In the genomic region with DNA sequence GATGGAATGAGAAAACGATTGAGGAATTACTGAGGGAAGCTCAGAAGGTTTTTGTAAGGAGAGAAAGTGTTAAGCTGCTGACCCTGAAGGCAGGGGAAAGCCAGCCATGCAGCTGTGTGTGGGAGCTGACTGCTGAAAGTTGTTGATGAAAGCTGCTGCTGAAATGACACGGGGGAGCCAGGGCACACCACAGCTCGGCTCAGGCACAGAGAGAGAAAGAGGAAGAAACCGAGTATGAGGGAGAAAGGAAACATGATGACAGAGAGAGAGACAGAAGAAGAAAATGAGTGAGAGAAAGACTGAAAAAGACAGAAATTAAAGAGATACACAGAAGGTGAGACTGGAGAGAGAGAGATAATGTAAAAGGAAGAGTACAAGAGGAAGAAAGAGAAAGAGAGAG, we compare ENCODE assay signal across 14 cellular contexts.
A peak's percentile ranks its signal among the peaks of the same experiment; 100 is the strongest.
DNase-seq lines count a peak whose midpoint lies in the region; ATAC-seq and TF ChIP-seq lines count a peak whose summit lies in the region.
"Had no signal": no experiment of that assay in that cellular context is flagged by ENCODE, and none has a peak within 500 bp of the region (broad histone marks: within the 10 kb centered on the region; RNA-seq: fewer than 3 reads in every experiment).

No MANE protein-coding gene starts in this region.

- ATAC-seq in GM18873 (IDR thresholded peaks at IDR 0.05; ENCODE audit: low FRiP score, unreplicated experiment): no peak

- no peak for TF ChIP-seq CTCF in GM10266 (IDR thresholded peaks at IDR 0.05; ENCODE audit: control insufficient read depth, insufficient read depth, low read depth, missing control alignments)
- no peak for TF ChIP-seq CTCF in HEK293 (tag by site-specific recombination; IDR thresholded peaks at IDR 0.05)
- TF ChIP-seq CTCF in NB4 (IDR thresholded peaks at IDR 0.05; ENCODE audit: low read depth, low read length): no peak

- no peaks in the 10 kb centered on the region for H3K36me3 ChIP-seq in HEK293 (ENCODE audit: control insufficient read depth in 2 of 2, insufficient read depth in 1 of 2, low read length in 2 of 2)

- H3K4me3 ChIP-seq in HEK293 (ENCODE audit: low read depth, low read length) (no peak overlapping the region), NB4 (ENCODE audit: low read depth, low read length) (no peak overlapping the region)

- H3K9me3 ChIP-seq in HEK293 (ENCODE audit: control insufficient read depth, insufficient read depth, low read depth, low read length): no peaks in the 10 kb centered on the region
- H3K9me3 ChIP-seq: SK-N-SH had no signal

- POLR2A ChIA-PET in HEK293 (lab: Yijun Ruan, JAX): no interaction called here

- no peaks in the 10 kb centered on the region for H3K4me1 ChIP-seq in HEK293 (ENCODE audit: control insufficient read depth, insufficient read depth, low read length)

- no peak overlapping the region for H3K27ac ChIP-seq in HEK293 (ENCODE audit: extremely low read depth, low read depth, low read length)

- DNase-seq in GM10266 (ENCODE audit: extremely low spot score) (peak; percentile 7), NB4 (ENCODE audit: low read depth) (peak; percentile 49), left kidney (ENCODE audit: low read depth, low spot score) (peak; percentile 91), NCI-H2171 treated with DMSO at 0.1 percent for 48 hours (lab: John Stamatoyannopoulos, UW) (no peak), A172 (ENCODE audit: low spot score) (no peak), SW480 (ENCODE audit: low spot score) (no peak)
- DNase-seq: activated CD4-positive, alpha-beta T cell treated with anti-CD3 and anti-CD28 coated beads, Interleukin-2, amount 50 U/mL, for 1 hour; activated gamma-delta T cell; HFFc6; NCI-H774; SK-N-SH; stimulated activated CD4-positive, alpha-beta T cell treated with anti-CD3 and anti-CD28 coated beads, Interleukin-4, amount 100 ng/mL, for 1 hour had no signal

- CTCF ChIA-PET in HEK293 (lab: Yijun Ruan, JAX): no interaction called here

- TF ChIP-seq POLR2A in NB4 (IDR thresholded peaks at IDR 0.05; ENCODE audit: extremely low read depth, insufficient read length): no peak

TF ChIP-seq in HEK293, 187 proteins besides CTCF, POLR2A, EP300 and RAD21:
- TF ChIP-seq, protein P1, sequence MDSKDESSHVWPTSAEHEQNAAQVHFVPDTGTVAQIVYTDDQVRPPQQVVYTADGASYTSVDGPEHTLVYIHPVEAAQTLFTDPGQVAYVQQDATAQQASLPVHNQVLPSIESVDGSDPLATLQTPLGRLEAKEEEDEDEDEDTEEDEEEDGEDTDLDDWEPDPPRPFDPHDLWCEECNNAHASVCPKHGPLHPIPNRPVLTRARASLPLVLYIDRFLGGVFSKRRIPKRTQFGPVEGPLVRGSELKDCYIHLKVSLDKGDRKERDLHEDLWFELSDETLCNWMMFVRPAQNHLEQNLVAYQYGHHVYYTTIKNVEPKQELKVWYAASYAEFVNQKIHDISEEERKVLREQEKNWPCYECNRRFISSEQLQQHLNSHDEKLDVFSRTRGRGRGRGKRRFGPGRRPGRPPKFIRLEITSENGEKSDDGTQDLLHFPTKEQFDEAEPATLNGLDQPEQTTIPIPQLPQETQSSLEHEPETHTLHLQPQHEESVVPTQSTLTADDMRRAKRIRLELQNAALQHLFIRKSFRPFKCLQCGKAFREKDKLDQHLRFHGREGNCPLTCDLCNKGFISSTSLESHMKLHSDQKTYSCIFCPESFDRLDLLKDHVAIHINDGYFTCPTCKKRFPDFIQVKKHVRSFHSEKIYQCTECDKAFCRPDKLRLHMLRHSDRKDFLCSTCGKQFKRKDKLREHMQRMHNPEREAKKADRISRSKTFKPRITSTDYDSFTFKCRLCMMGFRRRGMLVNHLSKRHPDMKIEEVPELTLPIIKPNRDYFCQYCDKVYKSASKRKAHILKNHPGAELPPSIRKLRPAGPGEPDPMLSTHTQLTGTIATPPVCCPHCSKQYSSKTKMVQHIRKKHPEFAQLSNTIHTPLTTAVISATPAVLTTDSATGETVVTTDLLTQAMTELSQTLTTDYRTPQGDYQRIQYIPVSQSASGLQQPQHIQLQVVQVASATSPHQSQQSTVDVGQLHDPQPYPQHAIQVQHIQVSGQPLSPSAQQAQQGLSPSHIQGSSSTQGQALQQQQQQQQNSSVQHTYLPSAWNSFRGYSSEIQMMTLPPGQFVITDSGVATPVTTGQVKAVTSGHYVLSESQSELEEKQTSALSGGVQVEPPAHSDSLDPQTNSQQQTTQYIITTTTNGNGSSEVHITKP (tag by site-specific recombination; IDR thresholded peaks at IDR 0.05): no peak
- TF ChIP-seq PRDM1 (tag by site-specific recombination; IDR thresholded peaks at IDR 0.05): 0 out of 2 replicates have a peak, but pooled peaks have one; percentile 11

Comparison
In these comparisons a context has a peak if more than half of its experiments do, and no peak if none do; other contexts are left out.
1. DNase-seq: peak in GM10266 (single experiment), NB4 (single experiment) and left kidney (single experiment); none in NCI-H2171 treated with DMSO at 0.1 percent for 48 hours (single experiment), A172 (single experiment) and SW480 (single experiment).